Comparison of ENCODE assay signal across 12 cellular contexts in genomic region chr20:2108987-2109386, GRCh38. TPM values are rescaled to one million over a fixed set of nuclear protein-coding genes. Genes with fewer than 3 reads are reported as not detected.
DNase-seq lines count a peak whose midpoint lies in the region; ATAC-seq, FAIRE-seq and TF ChIP-seq lines count a peak whose summit lies in the region.
"Had no signal": no experiment of that assay in that cellular context is flagged by ENCODE, and none has a peak within 500 bp of the region (broad histone marks: within the 10 kb centered on the region; RNA-seq: fewer than 3 reads in every experiment).

No MANE protein-coding gene starts in this region.

- no peak overlapping the region for H2AK5ac ChIP-seq in mesendoderm (ENCODE audit: low read length)

- no peaks in the 10 kb centered on the region for H3K36me3 Mint-ChIP-seq in IgD-negative memory B cell
- peaks cover 10% of the 10 kb centered on the region for H3K36me3 Mint-ChIP-seq in endothelial cell (ENCODE audit: low read depth, unreplicated experiment)

- no peak overlapping the region for H4K8ac ChIP-seq in mesendoderm (ENCODE audit: low read depth, low read length)

- H4K5ac ChIP-seq in mesendoderm (ENCODE audit: low read length), result no peak overlapping the region

- H3K36me3 ChIP-seq in mesendoderm (ENCODE audit: control insufficient read depth, insufficient read depth, low read length) (no peaks in the 10 kb centered on the region), kidney (ENCODE audit: control insufficient read depth in 1 of 2, insufficient read depth in 2 of 2, low read length in 2 of 2) (peaks cover 0 to 2% of the 10 kb centered on the region in 2 donors)

- H3K27me3 ChIP-seq in mesendoderm (ENCODE audit: insufficient read depth, low read length, poor library complexity), result no peaks in the 10 kb centered on the region
- H3K27me3 ChIP-seq: stomach had no signal

- no peak overlapping the region for H3K4ac ChIP-seq in mesendoderm (ENCODE audit: low read depth, low read length)

- H3K27me3 Mint-ChIP-seq in IgD-negative memory B cell, result no peaks in the 10 kb centered on the region
- peaks cover 5% of the 10 kb centered on the region for H3K27me3 Mint-ChIP-seq in endothelial cell (ENCODE audit: unreplicated experiment)

- H2BK120ac ChIP-seq in mesendoderm (ENCODE audit: low read depth, low read length), result no peak overlapping the region

- peaks cover 43% of the 10 kb centered on the region for H3K79me1 ChIP-seq in mesendoderm (ENCODE audit: low read length)

- H3K9me3 ChIP-seq in kidney (ENCODE audit: control insufficient read depth in 1 of 2, low read length in 2 of 2), result no peaks in the 10 kb centered on the region
- H3K9me3 ChIP-seq: stomach had no signal

- intact Hi-C loops in sciatic nerve (cut with DNase I) (no loop called here), kidney (cut with DNase I) (no loop called here)

- H3K27ac Mint-ChIP-seq in IgD-negative memory B cell (peak overlapping the region in 2 of 3 donors; percentile 25 to 30), endothelial cell (ENCODE audit: unreplicated experiment) (peak overlapping the region; percentile 16)

- peaks cover 76% of the 10 kb centered on the region for H3K79me2 ChIP-seq in mesendoderm (ENCODE audit: control insufficient read depth, insufficient read depth, low read length)

- H3K4me1 ChIP-seq in mesendoderm (ENCODE audit: control insufficient read depth, low read depth, low read length) (peaks cover 1% of the 10 kb centered on the region), kidney (ENCODE audit: control insufficient read depth in 1 of 2, insufficient read depth in 1 of 2, low read depth in 1 of 2, low read length in 2 of 2) (peaks cover 21 to 27% of the 10 kb centered on the region in 2 donors)

- TF ChIP-seq CTCF in endothelial cell (IDR thresholded peaks at IDR 0.05; ENCODE audit: unreplicated experiment), result no peak
- no peak for TF ChIP-seq CTCF in kidney (IDR thresholded peaks at IDR 0.05; ENCODE audit: borderline replicate concordance, extremely low read depth, insufficient read depth)

- DNase-seq in AG20443 (ENCODE audit: low spot score) (peak; percentile 73), endothelial cell (ENCODE audit: low spot score) (no peak), mesendoderm (peak; percentile 69), sciatic nerve (ENCODE audit: low spot score) (no peak), kidney (no peak), hypothalamus (lab: John Stamatoyannopoulos, UW) (no peak)
- DNase-seq: activated CD4-positive, alpha-beta T cell treated with anti-CD3 and anti-CD28 coated beads for 4 hours; NCI-H526 treated with DMSO at 0.1 percent for 48 hours had no signal

- H3K18ac ChIP-seq in mesendoderm (ENCODE audit: low read length), result no peak overlapping the region

- no peak overlapping the region for H2BK15ac ChIP-seq in mesendoderm (replicated peaks; ENCODE audit: low read depth)

- no peaks in the 10 kb centered on the region for H3K9me3 Mint-ChIP-seq in IgD-negative memory B cell
- H3K9me3 Mint-ChIP-seq in endothelial cell (ENCODE audit: unreplicated experiment), result no peaks in the 10 kb centered on the region

- no peak for ATAC-seq in sciatic nerve
- no peak for ATAC-seq in GM19395 (IDR thresholded peaks at IDR 0.05; ENCODE audit: unreplicated experiment)

- H3K27ac ChIP-seq in mesendoderm (ENCODE audit: low read depth, low read length), result no peak overlapping the region
- no peak overlapping the region for H3K27ac ChIP-seq in kidney (ENCODE audit: low read depth in 2 of 2, low read length in 2 of 2)
- H3K27ac ChIP-seq: parathyroid adenoma had no signal

- H3K9ac ChIP-seq in mesendoderm (ENCODE audit: low read length) (no peak overlapping the region), kidney (ENCODE audit: low read length in 2 of 2) (no peak overlapping the region)
- H3K9ac ChIP-seq: parathyroid adenoma had no signal

- no peak overlapping the region for H3K56ac ChIP-seq in mesendoderm (ENCODE audit: low read length)

- H3K4me1 Mint-ChIP-seq in IgD-negative memory B cell (peaks cover 57 to 76% (median 72%) of the 10 kb centered on the region in 3 donors), endothelial cell (ENCODE audit: unreplicated experiment) (peaks cover 13% of the 10 kb centered on the region)

- H3K4me2 ChIP-seq in mesendoderm (ENCODE audit: low read length), result no peak overlapping the region

- H2BK5ac ChIP-seq in mesendoderm (ENCODE audit: low read length), result no peak overlapping the region

- H3K23ac ChIP-seq in mesendoderm (ENCODE audit: low read length), result no peak overlapping the region

- no CpG with 5 or more reads among the region's 4 CpGs for WGBS in mesendoderm (ENCODE audit: extremely low coverage, insufficient coverage, low lambda C conversion rate)

- no peak for FAIRE-seq in kidney (lab: Jason Lieb, UNC)

- peak overlapping the region in 2 of 4 donors; percentile 25 to 84 for H3K4me3 Mint-ChIP-seq in IgD-negative memory B cell
- no peak overlapping the region for H3K4me3 Mint-ChIP-seq in endothelial cell (ENCODE audit: unreplicated experiment)

- H3K4me3 ChIP-seq in mesendoderm (ENCODE audit: low read length) (no peak overlapping the region), kidney (ENCODE audit: low read length in 2 of 2) (no peak overlapping the region)
- H3K4me3 ChIP-seq: stomach had no signal

RNA-seq across cellular contexts. Expression of gene STK35, which starts 7.4 kb away (rescaled TPM):
- polyA plus RNA-seq in IgD-negative memory B cell (5.0 TPM), kidney (ENCODE audit: insufficient read depth, low read depth, low replicate concordance) (3.7 TPM)
- total RNA-seq in endothelial cell (ENCODE audit: unreplicated experiment) (31.3 TPM), sciatic nerve (10.2 TPM), kidney (16.5 TPM)
- 25.0 TPM for polyA plus RNA-seq in mesendoderm (2013, experiment 1 of 2)
- polyA plus RNA-seq in mesendoderm (2013, experiment 2 of 2), result 24.3 TPM

Comparison
In these comparisons a context has a peak if more than half of its experiments do, and no peak if none do; other contexts are left out.
1. DNase-seq: peak in AG20443 (single experiment) and mesendoderm (single experiment); none in endothelial cell (single experiment), sciatic nerve (single experiment), kidney (single experiment) and hypothalamus (0 of 51).